ENCODE assay signal across 17 cellular contexts in the genomic region with DNA sequence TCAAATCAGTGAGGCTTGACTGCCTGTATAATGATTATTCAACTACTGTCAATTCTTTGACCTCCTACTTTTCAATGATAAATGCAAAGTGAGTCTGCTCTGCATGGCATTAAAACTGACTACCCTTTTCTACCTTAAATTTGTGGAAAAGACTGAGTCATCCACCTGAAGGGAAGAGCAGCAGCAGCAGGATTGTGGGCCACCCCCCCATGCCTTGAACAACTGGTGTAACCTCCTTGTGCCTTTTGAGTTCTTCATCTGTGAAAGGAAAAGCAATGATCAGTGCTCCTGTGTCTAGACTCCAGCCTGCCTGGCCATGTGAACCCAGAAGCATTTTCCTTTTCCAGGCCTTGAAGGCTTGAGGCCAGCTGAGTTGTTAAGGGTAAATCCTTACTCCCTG.
A peak's percentile ranks its signal among the peaks of the same experiment; 100 is the strongest.
DNase-seq lines count a peak whose midpoint lies in the region; ATAC-seq and TF ChIP-seq lines count a peak whose summit lies in the region.
"Had no signal": no experiment of that assay in that cellular context is flagged by ENCODE, and none has a peak within 500 bp of the region (broad histone marks: within the 10 kb centered on the region; RNA-seq: fewer than 3 reads in every experiment).

No MANE protein-coding gene starts in this region.

- H3F3A ChIP-seq in smooth muscle cell (ENCODE audit: low read depth): no peaks in the 10 kb centered on the region

- H3K36me3 ChIP-seq in mammary epithelial cell (ENCODE audit: insufficient read depth, low read length): no peaks in the 10 kb centered on the region
- no peaks in the 10 kb centered on the region for H3K36me3 ChIP-seq in smooth muscle cell (ENCODE audit: low read depth)
- no peaks in the 10 kb centered on the region for H3K36me3 ChIP-seq in suprapubic skin
- H3K36me3 ChIP-seq: SJSA1 had no signal

- H3K4me2 ChIP-seq in mammary epithelial cell (ENCODE audit: insufficient read depth, low read depth, low read length) (peak overlapping the region; percentile 46), smooth muscle cell (peak overlapping the region; percentile 40)

- in situ Hi-C loops in mammary epithelial cell (cut with MboI; ENCODE audit: low sequenced_read_pairs in 2 of 2): no loop called here

- H3K79me2 ChIP-seq in mammary epithelial cell (ENCODE audit: insufficient read depth, low read length): no peaks in the 10 kb centered on the region
- no peaks in the 10 kb centered on the region for H3K79me2 ChIP-seq in smooth muscle cell (ENCODE audit: low read depth)

- intact Hi-C loops in mammary epithelial cell (cut with micrococcal nuclease): no loop called here

- no peak for ATAC-seq in activated CD8-positive, alpha-beta T cell treated with anti-CD3 and anti-CD28 coated beads, Interleukin-2, amount 10 ng/mL, durations not matched to agents 7 days and 5 days

- no peak overlapping the region for H3K4me3 Mint-ChIP-seq in activated CD8-positive, alpha-beta T cell treated with anti-CD3 and anti-CD28 coated beads, Interleukin-2, amount 10 ng/mL, durations not matched to agents 7 days and 5 days

- DNase-seq in M059J (ENCODE audit: low read depth) (peak; percentile 9), mammary epithelial cell (peak; percentile 33), kidney glomerular epithelial cell (lab: John Stamatoyannopoulos, UW) (peak; percentile 55), smooth muscle cell (lab: John Stamatoyannopoulos, UW; ENCODE audit: unreplicated experiment) (no peak), DMS114 treated with DMSO at 0.1 percent for 48 hours (lab: John Stamatoyannopoulos, UW; ENCODE audit: unreplicated experiment) (no peak), suprapubic skin (ENCODE audit: low spot score in 2 of 2) (no peak)
- no peak for DNase-seq in activated CD8-positive, alpha-beta T cell treated with anti-CD3 and anti-CD28 coated beads, Interleukin-2, amount 10 ng/mL, durations not matched to agents 7 days and 5 days
- DNase-seq: KG1, MM.1S, NCI-H1105 treated with DMSO at 0.1 percent for 48 hours, NCI-H187 treated with DMSO at 0.1 percent for 48 hours, NCI-H2171, NCI-H510A, NCI-H82, RPMI8226 had no signal

- POLR2A ChIA-PET in activated CD8-positive, alpha-beta T cell treated with anti-CD3 and anti-CD28 coated beads, Interleukin-2, amount 10 ng/mL, durations not matched to agents 7 days and 5 days (lab: Charles Lee): no interaction called here

- no peaks in the 10 kb centered on the region for H3K9me3 Mint-ChIP-seq in activated CD8-positive, alpha-beta T cell treated with anti-CD3 and anti-CD28 coated beads, Interleukin-2, amount 10 ng/mL, durations not matched to agents 7 days and 5 days (ENCODE audit: insufficient read depth)

- no peaks in the 10 kb centered on the region for H3K36me3 Mint-ChIP-seq in activated CD8-positive, alpha-beta T cell treated with anti-CD3 and anti-CD28 coated beads, Interleukin-2, amount 10 ng/mL, durations not matched to agents 7 days and 5 days (ENCODE audit: low read depth)

- TF ChIP-seq CTCF in mammary epithelial cell (conservative IDR thresholded peaks at IDR 0.05 in 1 of 2, IDR thresholded peaks at IDR 0.05 in 1 of 2; ENCODE audit: extremely low read depth in 1 of 2, insufficient read depth in 1 of 2, low read depth in 1 of 2, low read length in 2 of 2): no peak
- no peak for TF ChIP-seq CTCF in smooth muscle cell (IDR thresholded peaks at IDR 0.05; ENCODE audit: borderline replicate concordance, insufficient read depth, poor library complexity, severe bottlenecking)
- TF ChIP-seq CTCF in suprapubic skin (IDR thresholded peaks at IDR 0.05): no peak

- H3K4me1 ChIP-seq in mammary epithelial cell (ENCODE audit: insufficient read depth, low read length) (peaks cover 24% of the 10 kb centered on the region), smooth muscle cell (ENCODE audit: low read depth) (no peaks in the 10 kb centered on the region), suprapubic skin (peaks cover 4% of the 10 kb centered on the region)
- H3K4me1 ChIP-seq: SJSA1 had no signal

- no peaks in the 10 kb centered on the region for H4K20me1 ChIP-seq in mammary epithelial cell (ENCODE audit: insufficient read depth, low read length)
- H4K20me1 ChIP-seq in smooth muscle cell (ENCODE audit: low read depth): no peaks in the 10 kb centered on the region

- H3K4me1 Mint-ChIP-seq in activated CD8-positive, alpha-beta T cell treated with anti-CD3 and anti-CD28 coated beads, Interleukin-2, amount 10 ng/mL, durations not matched to agents 7 days and 5 days (ENCODE audit: low read depth): no peaks in the 10 kb centered on the region

- no peak for TF ChIP-seq POLR2A in suprapubic skin (IDR thresholded peaks at IDR 0.05)

- peak overlapping the region; percentile 28 for H3K27ac ChIP-seq in mammary epithelial cell (ENCODE audit: insufficient read depth, low read depth, low read length)
- H3K27ac ChIP-seq in smooth muscle cell (ENCODE audit: low read depth): peak overlapping the region; percentile 12
- no peak overlapping the region for H3K27ac ChIP-seq in suprapubic skin
- H3K27ac ChIP-seq: HL-60, SJSA1 had no signal

- dilution Hi-C loops in mammary epithelial cell (cut with HindIII; ENCODE audit: low sequenced_read_pairs): no loop called here

- H2AFZ ChIP-seq in mammary epithelial cell (ENCODE audit: low read depth, low read length) (peak overlapping the region; percentile 47), smooth muscle cell (ENCODE audit: low read depth) (no peak overlapping the region)

- H3K4me3 ChIP-seq in mammary epithelial cell (replicated peaks in 1 of 3; ENCODE audit: insufficient read depth in 1 of 3, low read depth in 2 of 3, low read length in 3 of 3) (no peak overlapping the region), smooth muscle cell (no peak overlapping the region), suprapubic skin (no peak overlapping the region)
- H3K4me3 ChIP-seq: SJSA1 had no signal

- no peaks in the 10 kb centered on the region for H3K9me3 ChIP-seq in mammary epithelial cell (replicated peaks; ENCODE audit: insufficient read depth, low read length)
- no peaks in the 10 kb centered on the region for H3K9me3 ChIP-seq in smooth muscle cell (replicated peaks; ENCODE audit: low read depth)
- H3K9me3 ChIP-seq in suprapubic skin: no peaks in the 10 kb centered on the region
- H3K9me3 ChIP-seq: SJSA1 had no signal

- no peaks in the 10 kb centered on the region for H3K27me3 ChIP-seq in mammary epithelial cell (ENCODE audit: insufficient read depth, low read length)
- no peaks in the 10 kb centered on the region for H3K27me3 ChIP-seq in smooth muscle cell (ENCODE audit: low read depth)
- no peaks in the 10 kb centered on the region for H3K27me3 ChIP-seq in suprapubic skin
- H3K27me3 ChIP-seq: SJSA1 had no signal

- CTCF ChIA-PET in mammary epithelial cell (lab: Charles Lee; ENCODE audit: low non-redundant PET): no interaction called here
- CTCF ChIA-PET in activated CD8-positive, alpha-beta T cell treated with anti-CD3 and anti-CD28 coated beads, Interleukin-2, amount 10 ng/mL, durations not matched to agents 7 days and 5 days (lab: Charles Lee): no interaction called here

- no peak overlapping the region for H3K9ac ChIP-seq in mammary epithelial cell (ENCODE audit: insufficient read depth, low read length)
- no peak overlapping the region for H3K9ac ChIP-seq in smooth muscle cell (ENCODE audit: low read depth)

- no peak for TF ChIP-seq EP300 in suprapubic skin (IDR thresholded peaks at IDR 0.05)

- BruUV-seq in mammary epithelial cell (replicated peaks; lab: Mats Ljungman, UMichigan): no TSS peak

- no peaks in the 10 kb centered on the region for H3K27me3 Mint-ChIP-seq in activated CD8-positive, alpha-beta T cell treated with anti-CD3 and anti-CD28 coated beads, Interleukin-2, amount 10 ng/mL, durations not matched to agents 7 days and 5 days (ENCODE audit: low read depth)

- no peak overlapping the region for H3K27ac Mint-ChIP-seq in activated CD8-positive, alpha-beta T cell treated with anti-CD3 and anti-CD28 coated beads, Interleukin-2, amount 10 ng/mL, durations not matched to agents 7 days and 5 days

Comparison
In these comparisons a context has a peak if more than half of its experiments do, and no peak if none do; other contexts are left out.
1. DNase-seq: peak in M059J (single experiment), mammary epithelial cell (single experiment) and kidney glomerular epithelial cell (single experiment); none in smooth muscle cell (single experiment), activated CD8-positive, alpha-beta T cell treated with anti-CD3 and anti-CD28 coated beads, Interleukin-2, amount 10 ng/mL, durations not matched to agents 7 days and 5 days (single experiment), DMS114 treated with DMSO at 0.1 percent for 48 hours (single experiment) and suprapubic skin (0 of 2).